In genomic region chr2:236997086-236997485, GRCh38 we compare ENCODE assay signal across 25 cellular contexts.
DNase-seq lines count a peak whose midpoint lies in the region; ATAC-seq, FAIRE-seq and TF ChIP-seq lines count a peak whose summit lies in the region.
"Had no signal": no experiment of that assay in that cellular context is flagged by ENCODE, and none has a peak within 500 bp of the region (broad histone marks: within the 10 kb centered on the region; RNA-seq: fewer than 3 reads in every experiment).

No MANE protein-coding gene starts in this region.

- ATAC-seq in pancreas, result peak; percentile 76 to 83 (median 81)
- ATAC-seq: esophagus mucosa; GM12878; K562; psoas muscle; stimulated activated naive B cell treated with anti-CD40 and anti-IgM and Interleukin-4, amounts not matched to agents 10 μg/mL and 1 μg/mL and 100 μg/mL, for 72 hours had no signal

- H3K27me3 ChIP-seq in pancreas, result no peaks in the 10 kb centered on the region

- intact Hi-C loops in pancreas (cut with DNase I), result no loop called here

- no peak overlapping the region for H3K4me3 ChIP-seq in pancreas
- H3K4me3 ChIP-seq: GM12878, K562, psoas muscle, skin epidermis, thoracic aorta had no signal

- H3K27ac ChIP-seq in pancreas, result peak overlapping the region in 3 of 4 donors; percentile 65 to 79 (median 79)
- H3K27ac ChIP-seq: psoas muscle, skin epidermis, thoracic aorta had no signal

- no peaks in the 10 kb centered on the region for H3K36me3 ChIP-seq in pancreas
- H3K36me3 ChIP-seq: thoracic aorta had no signal

- no peak for FAIRE-seq in pancreas (lab: Jason Lieb, UNC)
- FAIRE-seq: GM12878, K562 had no signal

- peak; percentile 11 for DNase-seq in NCI-H1092 treated with DMSO at 0.1 percent for 48 hours (lab: John Stamatoyannopoulos, UW)
- DNase-seq in NCI-H1092 (lab: John Stamatoyannopoulos, UW), result no peak
- peak; percentile 15 for DNase-seq in NCI-H2227 (lab: John Stamatoyannopoulos, UW; ENCODE audit: unreplicated experiment)
- DNase-seq in astrocyte of the hippocampus (ENCODE audit: low read depth, low spot score), result peak; percentile 48
- peak in 4 of 6 donors; percentile 35 to 54 (median 46) for DNase-seq in pancreas
- DNase-seq in GM13977 (ENCODE audit: low spot score), result no peak
- DNase-seq in activated CD4-positive, CD25-positive, alpha-beta regulatory T cell treated with anti-CD3 and anti-CD28 coated beads, Interleukin-2, amount 50 U/mL, for 72 hours, result no peak
- DNase-seq in stimulated activated CD4-positive, alpha-beta T cell treated with anti-CD3 and anti-CD28 coated beads, Interleukin-12 subunit alpha, Interleukin-12 subunit beta, amount 100 ng/mL, for 4 hours, result no peak
- DNase-seq: 8988T; activated CD4-positive, alpha-beta T cell treated with anti-CD3 and anti-CD28 coated beads, Interleukin-2, amount 50 U/mL, for 4 hours; activated CD8-positive, alpha-beta memory T cell treated with anti-CD3 and anti-CD28 coated beads, Interleukin-2, amount 50 U/mL, for 4 hours; activated effector memory CD4-positive, alpha-beta T cell treated with Interleukin-2 at 50 U/mL for 16 hours; DND-41; effector CD8-positive, alpha-beta T cell; foreskin melanocyte; hippocampal formation; MM.1S; NCI-H2081; psoas muscle; stimulated activated naive B cell treated with anti-CD40 and anti-IgM and Interleukin-4, amounts not matched to agents 10 μg/mL and 1 μg/mL and 100 μg/mL, for 72 hours had no signal

- peaks cover 25 to 35% (median 29%) of the 10 kb centered on the region in 3 donors for H3K4me1 ChIP-seq in pancreas
- H3K4me1 ChIP-seq: psoas muscle had no signal

- no peak for TF ChIP-seq CTCF in pancreas (IDR thresholded peaks at IDR 0.05)
- no peak for TF ChIP-seq CTCF in GM13977 (IDR thresholded peaks at IDR 0.05; ENCODE audit: extremely low read depth, insufficient read depth, missing control alignments)

- no peaks in the 10 kb centered on the region for H3K9me3 ChIP-seq in pancreas
- H3K9me3 ChIP-seq: psoas muscle, thoracic aorta had no signal

- in situ Hi-C loops in GM13977 (cut with MboI; ENCODE audit: low pct_unique_long_range_greater_than_20kb, low sequenced_read_pairs, unreplicated experiment), result no loop called here

- WGBS in pancreas, 2 donors, result 12 to 18% methylated on average over 5 of the region's 5 CpGs

Comparison
In these comparisons a context has a peak if more than half of its experiments do, and no peak if none do; other contexts are left out.
1. DNase-seq: peak in NCI-H1092 treated with DMSO at 0.1 percent for 48 hours (single experiment), NCI-H2227 (single experiment), astrocyte of the hippocampus (single experiment) and pancreas (4 of 6); none in NCI-H1092 (single experiment), GM13977 (single experiment), activated CD4-positive, CD25-positive, alpha-beta regulatory T cell treated with anti-CD3 and anti-CD28 coated beads, Interleukin-2, amount 50 U/mL, for 72 hours (single experiment) and stimulated activated CD4-positive, alpha-beta T cell treated with anti-CD3 and anti-CD28 coated beads, Interleukin-12 subunit alpha, Interleukin-12 subunit beta, amount 100 ng/mL, for 4 hours (single experiment).